ENCODE assay signal across 1 cellular context in the genomic region with DNA sequence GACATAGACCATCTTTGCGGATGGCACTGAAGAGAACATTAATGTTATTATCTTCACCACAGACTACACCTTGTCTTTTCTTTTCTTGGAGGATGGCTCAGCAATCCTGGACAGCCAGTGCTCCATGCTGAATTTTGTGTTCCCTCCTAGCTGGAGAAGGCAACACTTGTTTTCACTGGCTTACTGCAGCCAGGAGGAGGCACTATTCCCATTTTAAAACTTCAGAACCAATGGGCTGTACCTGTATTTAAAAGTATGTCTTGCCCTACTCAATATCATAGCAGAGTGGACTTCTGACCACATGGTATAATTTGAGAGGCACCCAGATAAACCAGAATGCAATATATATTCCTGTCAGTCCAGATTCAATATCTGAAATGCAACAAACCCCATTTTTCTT.
TF ChIP-seq lines count a peak whose summit lies in the region.

No MANE protein-coding gene starts in this region.

TF ChIP-seq in GM23338, 12 proteins besides CTCF, POLR2A, EP300 and RAD21:
- TF ChIP-seq, protein P1, sequence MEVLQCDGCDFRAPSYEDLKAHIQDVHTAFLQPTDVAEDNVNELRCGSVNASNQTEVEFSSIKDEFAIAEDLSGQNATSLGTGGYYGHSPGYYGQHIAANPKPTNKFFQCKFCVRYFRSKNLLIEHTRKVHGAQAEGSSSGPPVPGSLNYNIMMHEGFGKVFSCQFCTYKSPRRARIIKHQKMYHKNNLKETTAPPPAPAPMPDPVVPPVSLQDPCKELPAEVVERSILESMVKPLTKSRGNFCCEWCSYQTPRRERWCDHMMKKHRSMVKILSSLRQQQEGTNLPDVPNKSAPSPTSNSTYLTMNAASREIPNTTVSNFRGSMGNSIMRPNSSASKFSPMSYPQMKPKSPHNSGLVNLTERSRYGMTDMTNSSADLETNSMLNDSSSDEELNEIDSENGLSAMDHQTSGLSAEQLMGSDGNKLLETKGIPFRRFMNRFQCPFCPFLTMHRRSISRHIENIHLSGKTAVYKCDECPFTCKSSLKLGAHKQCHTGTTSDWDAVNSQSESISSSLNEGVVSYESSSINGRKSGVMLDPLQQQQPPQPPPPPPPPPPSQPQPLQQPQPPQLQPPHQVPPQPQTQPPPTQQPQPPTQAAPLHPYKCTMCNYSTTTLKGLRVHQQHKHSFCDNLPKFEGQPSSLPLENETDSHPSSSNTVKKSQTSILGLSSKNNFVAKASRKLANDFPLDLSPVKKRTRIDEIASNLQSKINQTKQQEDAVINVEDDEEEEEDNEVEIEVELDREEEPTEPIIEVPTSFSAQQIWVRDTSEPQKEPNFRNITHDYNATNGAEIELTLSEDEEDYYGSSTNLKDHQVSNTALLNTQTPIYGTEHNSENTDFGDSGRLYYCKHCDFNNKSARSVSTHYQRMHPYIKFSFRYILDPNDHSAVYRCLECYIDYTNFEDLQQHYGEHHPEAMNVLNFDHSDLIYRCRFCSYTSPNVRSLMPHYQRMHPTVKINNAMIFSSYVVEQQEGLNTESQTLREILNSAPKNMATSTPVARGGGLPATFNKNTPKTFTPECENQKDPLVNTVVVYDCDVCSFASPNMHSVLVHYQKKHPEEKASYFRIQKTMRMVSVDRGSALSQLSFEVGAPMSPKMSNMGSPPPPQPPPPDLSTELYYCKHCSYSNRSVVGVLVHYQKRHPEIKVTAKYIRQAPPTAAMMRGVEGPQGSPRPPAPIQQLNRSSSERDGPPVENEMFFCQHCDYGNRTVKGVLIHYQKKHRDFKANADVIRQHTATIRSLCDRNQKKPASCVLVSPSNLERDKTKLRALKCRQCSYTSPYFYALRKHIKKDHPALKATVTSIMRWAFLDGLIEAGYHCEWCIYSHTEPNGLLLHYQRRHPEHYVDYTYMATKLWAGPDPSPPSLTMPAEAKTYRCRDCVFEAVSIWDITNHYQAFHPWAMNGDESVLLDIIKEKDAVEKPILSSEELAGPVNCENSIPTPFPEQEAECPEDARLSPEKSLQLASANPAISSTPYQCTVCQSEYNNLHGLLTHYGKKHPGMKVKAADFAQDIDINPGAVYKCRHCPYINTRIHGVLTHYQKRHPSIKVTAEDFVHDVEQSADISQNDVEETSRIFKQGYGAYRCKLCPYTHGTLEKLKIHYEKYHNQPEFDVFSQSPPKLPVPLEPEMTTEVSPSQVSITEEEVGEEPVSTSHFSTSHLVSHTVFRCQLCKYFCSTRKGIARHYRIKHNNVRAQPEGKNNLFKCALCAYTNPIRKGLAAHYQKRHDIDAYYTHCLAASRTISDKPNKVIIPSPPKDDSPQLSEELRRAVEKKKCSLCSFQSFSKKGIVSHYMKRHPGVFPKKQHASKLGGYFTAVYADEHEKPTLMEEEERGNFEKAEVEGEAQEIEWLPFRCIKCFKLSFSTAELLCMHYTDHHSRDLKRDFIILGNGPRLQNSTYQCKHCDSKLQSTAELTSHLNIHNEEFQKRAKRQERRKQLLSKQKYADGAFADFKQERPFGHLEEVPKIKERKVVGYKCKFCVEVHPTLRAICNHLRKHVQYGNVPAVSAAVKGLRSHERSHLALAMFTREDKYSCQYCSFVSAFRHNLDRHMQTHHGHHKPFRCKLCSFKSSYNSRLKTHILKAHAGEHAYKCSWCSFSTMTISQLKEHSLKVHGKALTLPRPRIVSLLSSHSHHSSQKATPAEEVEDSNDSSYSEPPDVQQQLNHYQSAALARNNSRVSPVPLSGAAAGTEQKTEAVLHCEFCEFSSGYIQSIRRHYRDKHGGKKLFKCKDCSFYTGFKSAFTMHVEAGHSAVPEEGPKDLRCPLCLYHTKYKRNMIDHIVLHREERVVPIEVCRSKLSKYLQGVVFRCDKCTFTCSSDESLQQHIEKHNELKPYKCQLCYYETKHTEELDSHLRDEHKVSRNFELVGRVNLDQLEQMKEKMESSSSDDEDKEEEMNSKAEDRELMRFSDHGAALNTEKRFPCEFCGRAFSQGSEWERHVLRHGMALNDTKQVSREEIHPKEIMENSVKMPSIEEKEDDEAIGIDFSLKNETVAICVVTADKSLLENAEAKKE (CRISPR knock-in tag; IDR thresholded peaks at IDR 0.05): no peak
- TF ChIP-seq ETS1 (IDR thresholded peaks at IDR 0.05): no peak
- TF ChIP-seq EZH2 (IDR thresholded peaks at IDR 0.05; ENCODE audit: low read depth, unreplicated experiment): no peak
- TF ChIP-seq EZH2phosphoT487 (IDR thresholded peaks at IDR 0.05; ENCODE audit: unreplicated experiment): no peak
- TF ChIP-seq NANOG (IDR thresholded peaks at IDR 0.05; ENCODE audit: borderline replicate concordance): no peak
- no peak for TF ChIP-seq STAT1 (IDR thresholded peaks at IDR 0.05; ENCODE audit: unreplicated experiment)
- TF ChIP-seq REST (IDR thresholded peaks at IDR 0.05; ENCODE audit: unreplicated experiment): no peak
- no peak for TF ChIP-seq CREB1 (CRISPR knock-in tag; IDR thresholded peaks at IDR 0.05; ENCODE audit: low read depth)
- TF ChIP-seq JUNB (IDR thresholded peaks at IDR 0.05; ENCODE audit: unreplicated experiment): no peak
- TF ChIP-seq ZNF331 (CRISPR knock-in tag; IDR thresholded peaks at IDR 0.05; ENCODE audit: low read depth): no peak
